In genomic region chr17:5329784-5330557, GRCh38 we compare ENCODE assay signal across 1 cellular context.
TF ChIP-seq lines count a peak whose summit lies in the region.

No MANE protein-coding gene starts in this region.

TF ChIP-seq in SK-N-SH, 30 proteins besides CTCF, POLR2A, EP300 and RAD21 (continued from another document):
- no peak for TF ChIP-seq RCOR1 (IDR thresholded peaks at IDR 0.05; ENCODE audit: low read length)
- TF ChIP-seq TCF12 (IDR thresholded peaks at IDR 0.05) = no peak
